ENCODE assay signal across 26 cellular contexts in the genomic region with DNA sequence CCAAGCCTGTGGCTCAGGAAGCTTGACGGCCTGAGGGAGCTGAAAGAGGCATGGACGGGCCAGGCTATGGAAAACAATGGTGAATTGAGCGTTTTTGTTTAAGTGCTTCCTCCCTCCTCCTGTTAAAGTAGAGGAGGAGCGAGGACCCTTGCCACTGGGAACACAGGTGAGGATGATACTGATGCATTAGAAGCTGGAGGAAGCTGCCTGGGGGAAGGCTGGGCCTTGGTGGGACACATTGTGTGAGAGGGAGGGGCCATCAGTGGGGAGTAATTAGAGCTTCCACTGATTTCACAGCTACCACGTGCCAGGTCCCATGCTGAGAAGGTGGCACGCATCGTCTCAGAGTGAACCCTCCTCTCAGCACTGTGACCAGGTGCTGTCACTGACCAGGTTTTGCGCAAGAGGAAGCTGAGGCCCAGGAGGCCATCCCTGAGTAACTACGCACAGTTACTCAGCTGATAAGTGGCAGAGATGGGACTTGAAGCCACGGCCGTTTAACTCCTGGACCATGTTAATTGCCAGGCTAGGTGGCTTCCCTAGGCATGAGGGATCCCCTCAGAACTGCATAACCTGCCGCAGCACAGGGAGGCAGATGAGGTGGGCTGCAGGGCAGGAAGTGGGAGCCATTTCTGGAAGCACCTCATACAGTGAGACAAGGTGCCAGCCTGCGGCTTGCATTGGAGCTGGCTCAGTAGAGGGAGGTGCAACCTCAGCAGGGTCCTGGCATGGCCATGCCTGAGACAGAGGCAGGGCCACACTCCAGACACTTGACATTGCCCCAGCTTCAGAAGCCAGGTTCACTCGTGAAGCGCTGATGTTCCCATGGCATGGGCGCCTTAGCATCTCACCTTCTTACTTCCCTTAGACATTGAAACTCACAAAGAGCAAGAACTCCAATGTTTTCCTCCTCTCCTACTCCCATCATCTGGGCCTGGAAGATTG.
A peak's percentile ranks its signal among the peaks of the same experiment; 100 is the strongest.
DNase-seq lines count a peak whose midpoint lies in the region; ATAC-seq and TF ChIP-seq lines count a peak whose summit lies in the region.
"Had no signal": no experiment of that assay in that cellular context is flagged by ENCODE, and none has a peak within 500 bp of the region (broad histone marks: within the 10 kb centered on the region; RNA-seq: fewer than 3 reads in every experiment).

No MANE protein-coding gene starts in this region.

- H3K4me3 ChIP-seq in esophagus muscularis mucosa (no peak overlapping the region), prostate gland (no peak overlapping the region), A673 (ENCODE audit: low read depth, low read length, poor library complexity, severe bottlenecking) (no peak overlapping the region)
- H3K4me3 ChIP-seq: breast epithelium, lower lobe of right lung, mucosa of descending colon had no signal

- H3K27ac ChIP-seq in esophagus muscularis mucosa (replicated peaks in 1 of 4) (no peak overlapping the region), prostate gland (no peak overlapping the region), A673 (ENCODE audit: low read depth, low read length, poor library complexity, severe bottlenecking) (no peak overlapping the region)
- H3K27ac ChIP-seq: breast epithelium, KMS-11, lower lobe of right lung, VCaP had no signal

- CTCF ChIA-PET in A673 (lab: Charles Lee): no interaction called here

- peak; percentile 47 for DNase-seq in NCI-H345 (lab: John Stamatoyannopoulos, UW)
- no peak for DNase-seq in NCI-H345 treated with DMSO at 0.1 percent for 48 hours (lab: John Stamatoyannopoulos, UW; ENCODE audit: unreplicated experiment)
- peak; percentile 8 for DNase-seq in D341Med (ENCODE audit: low spot score)
- DNase-seq in esophagus muscularis mucosa (ENCODE audit: extremely low spot score): peak; percentile 68
- peak; percentile 1 for DNase-seq in prostate gland (ENCODE audit: low spot score)
- no peak for DNase-seq in A673 (ENCODE audit: low spot score)
- no peak for DNase-seq in COLO829 (ENCODE audit: low spot score)
- DNase-seq: activated CD4-positive, alpha-beta T cell treated with anti-CD3 and anti-CD28 coated beads for 4 hours; amygdala; effector CD8-positive, alpha-beta T cell; erythroblast; foreskin fibroblast; lower lobe of right lung; mucosa of descending colon; NCI-H1436; SHP77 treated with DMSO at 0.1 percent for 48 hours; stimulated activated naive CD8-positive, alpha-beta T cell treated with anti-CD3 and anti-CD28 coated beads, Interleukin-15, Interleukin-2, amounts not matched to agents 100 U/mL and 50 U/mL, for 24 hours; SW 1271; T-helper 9 cell had no signal

- no TSS peak for BruUV-seq in A673 (replicated peaks; lab: Mats Ljungman, UMichigan)

- no peak for TF ChIP-seq POLR2A in esophagus muscularis mucosa (IDR thresholded peaks at IDR 0.05; ENCODE audit: low read depth)
- no peak for TF ChIP-seq POLR2A in prostate gland (IDR thresholded peaks at IDR 0.05)
- no peak for TF ChIP-seq POLR2A in GM18505 (IDR thresholded peaks at IDR 0.05; ENCODE audit: borderline replicate concordance, extremely low read depth, insufficient read depth, insufficient read length)

- H3K27me3 ChIP-seq in esophagus muscularis mucosa (peaks cover 0 to 3% (median 0%) of the 10 kb centered on the region in 4 donors), prostate gland (replicated peaks; ENCODE audit: insufficient read depth) (peaks cover 3% of the 10 kb centered on the region), A673 (replicated peaks; ENCODE audit: insufficient read depth, low read depth, low read length, poor library complexity) (peaks cover 61% of the 10 kb centered on the region)

- peaks cover 0 to 8% (median 6%) of the 10 kb centered on the region in 4 donors for H3K4me1 ChIP-seq in esophagus muscularis mucosa
- no peaks in the 10 kb centered on the region for H3K4me1 ChIP-seq in prostate gland (replicated peaks)
- H3K4me1 ChIP-seq in A673 (ENCODE audit: insufficient read depth, low read length, poor library complexity, severe bottlenecking): no peaks in the 10 kb centered on the region
- H3K4me1 ChIP-seq: breast epithelium, lower lobe of right lung had no signal

- intact Hi-C loops in esophagus muscularis mucosa (cut with DNase I) (no loop called here), prostate gland (cut with DNase I) (no loop called here), A673 (cut with micrococcal nuclease; ENCODE audit: unreplicated experiment) (no loop called here)

- H3K9me3 ChIP-seq in esophagus muscularis mucosa (peaks cover 0 to 9% (median 4%) of the 10 kb centered on the region in 4 donors), prostate gland (no peaks in the 10 kb centered on the region), A673 (ENCODE audit: low read depth, low read length, poor library complexity, severe bottlenecking) (peaks cover 10% of the 10 kb centered on the region)
- H3K9me3 ChIP-seq: breast epithelium, lower lobe of right lung, mucosa of descending colon had no signal

- no peak for TF ChIP-seq CTCF in esophagus muscularis mucosa (IDR thresholded peaks at IDR 0.05)
- no peak for TF ChIP-seq CTCF in prostate gland (IDR thresholded peaks at IDR 0.05)
- TF ChIP-seq CTCF in A673 (conservative IDR thresholded peaks at IDR 0.05; ENCODE audit: low read depth, low read length): no peak

- ATAC-seq in GM18505 (IDR thresholded peaks at IDR 0.05; ENCODE audit: unreplicated experiment): no peak
- ATAC-seq: activated T-helper 17 cell treated with anti-CD3 and anti-CD28 coated beads, Interleukin-2, amount 50 U/mL, for 72 hours; CD8-positive, alpha-beta T cell; HCT116; lower lobe of right lung; mucosa of descending colon; stimulated activated naive CD8-positive, alpha-beta T cell treated with anti-CD3 and anti-CD28 coated beads, Interleukin-15, Interleukin-2, amounts not matched to agents 100 U/mL and 50 U/mL, for 24 hours had no signal

- POLR2A ChIA-PET in A673 (lab: Charles Lee; ENCODE audit: low non-redundant PET): no interaction called here

- WGBS in esophagus muscularis mucosa: 86% methylated on average over 16 of the region's 16 CpGs
- WGBS in prostate gland: 64% methylated on average over 15 of the region's 16 CpGs

- H3K36me3 ChIP-seq in esophagus muscularis mucosa (no peaks in the 10 kb centered on the region), prostate gland (no peaks in the 10 kb centered on the region), A673 (ENCODE audit: insufficient read depth, low read length, poor library complexity, severe bottlenecking) (no peaks in the 10 kb centered on the region)
- H3K36me3 ChIP-seq: breast epithelium, lower lobe of right lung had no signal

- TF ChIP-seq EP300 in esophagus muscularis mucosa (IDR thresholded peaks at IDR 0.05): no peak

Comparison
In these comparisons a context has a peak if more than half of its experiments do, and no peak if none do; other contexts are left out.
1. DNase-seq: peak in NCI-H345 (single experiment), D341Med (single experiment), esophagus muscularis mucosa (single experiment) and prostate gland (single experiment); none in NCI-H345 treated with DMSO at 0.1 percent for 48 hours (single experiment), A673 (single experiment) and COLO829 (single experiment).